In genomic region chr3:159872374-159873109, GRCh38 we compare ENCODE assay signal across 10 cellular contexts. TPM values are rescaled to one million over a fixed set of nuclear protein-coding genes. Genes with fewer than 3 reads are reported as not detected.
DNase-seq lines count a peak whose midpoint lies in the region; ATAC-seq and TF ChIP-seq lines count a peak whose summit lies in the region.
"Had no signal": no experiment of that assay in that cellular context is flagged by ENCODE, and none has a peak within 500 bp of the region (broad histone marks: within the 10 kb centered on the region; RNA-seq: fewer than 3 reads in every experiment).

No MANE protein-coding gene starts in this region.

- peak overlapping the region; percentile 8 for H3K4me2 ChIP-seq in osteoblast (ENCODE audit: insufficient read depth, low read length)

- H3K4me3 ChIP-seq in MG63 (no peak overlapping the region), osteoblast (ENCODE audit: insufficient read depth, low read length) (no peak overlapping the region)
- H3K4me3 ChIP-seq: pancreas had no signal

- ATAC-seq in GM19463 (IDR thresholded peaks at IDR 0.05; ENCODE audit: unreplicated experiment) (no peak), HG03521 (IDR thresholded peaks at IDR 0.05; ENCODE audit: unreplicated experiment) (no peak)
- ATAC-seq: pancreas had no signal

- no peaks in the 10 kb centered on the region for H3K27me3 Mint-ChIP-seq in chondrocyte (ENCODE audit: low read depth)

- peaks cover 6% of the 10 kb centered on the region for H3K36me3 Mint-ChIP-seq in chondrocyte (ENCODE audit: low read depth)
- H3K36me3 Mint-ChIP-seq: activated naive CD8-positive, alpha-beta T cell had no signal

- H3K27ac Mint-ChIP-seq in chondrocyte (ENCODE audit: unreplicated experiment) = peak overlapping the region; percentile 85
- H3K27ac Mint-ChIP-seq: activated naive CD8-positive, alpha-beta T cell had no signal

- peaks cover 19% of the 10 kb centered on the region for H3K4me1 ChIP-seq in osteoblast (ENCODE audit: insufficient read depth, low read length)
- H3K4me1 ChIP-seq: pancreas had no signal

- peaks cover 70% of the 10 kb centered on the region for H3K79me2 ChIP-seq in osteoblast (ENCODE audit: insufficient read depth, low read length)

- TF ChIP-seq CTCF in chondrocyte (IDR thresholded peaks at IDR 0.05) (peak; percentile 53), osteoblast (IDR thresholded peaks at IDR 0.05; ENCODE audit: extremely low read depth, low read depth, low read length) (peak; percentile 37)

- H3K9me3 Mint-ChIP-seq in chondrocyte (ENCODE audit: low read depth) = peaks cover 3% of the 10 kb centered on the region

- H3K4me3 Mint-ChIP-seq in chondrocyte (ENCODE audit: unreplicated experiment) = no peak overlapping the region
- H3K4me3 Mint-ChIP-seq: activated naive CD8-positive, alpha-beta T cell had no signal

- H3K27ac ChIP-seq in osteoblast (ENCODE audit: low read depth, low read length) = peak overlapping the region; percentile 73
- H3K27ac ChIP-seq: pancreas had no signal

- H3K27me3 ChIP-seq in MG63 (no peaks in the 10 kb centered on the region), osteoblast (ENCODE audit: insufficient read depth, low read length) (no peaks in the 10 kb centered on the region)
- H3K27me3 ChIP-seq: pancreas had no signal

- H3K36me3 ChIP-seq in MG63 (peaks cover 23% of the 10 kb centered on the region), osteoblast (ENCODE audit: insufficient read depth, low read length) (peaks cover 12% of the 10 kb centered on the region)
- H3K36me3 ChIP-seq: pancreas had no signal

- peaks cover 5% of the 10 kb centered on the region for H4K20me1 ChIP-seq in osteoblast (ENCODE audit: insufficient read depth, low read length)

- H3K9me3 ChIP-seq in MG63 (no peaks in the 10 kb centered on the region; the same call in 1 of the 2 replicates), osteoblast (ENCODE audit: low read depth, low read length) (no peaks in the 10 kb centered on the region)
- H3K9me3 ChIP-seq: pancreas had no signal

- H2AFZ ChIP-seq in osteoblast (ENCODE audit: low read length) = no peak overlapping the region

- DNase-seq in ELR (ENCODE audit: low read depth) (peak; percentile 98), MG63 (peak; percentile 81), chondrocyte (ENCODE audit: low spot score) (no peak), osteoblast (ENCODE audit: insufficient read length, low spot score, missing footprints) (peak; percentile 88), iPS-NIHi11 (ENCODE audit: low spot score) (no peak), NCI-H82 (lab: John Stamatoyannopoulos, UW) (no peak)
- DNase-seq: pancreas had no signal

- H3K4me1 Mint-ChIP-seq in chondrocyte (ENCODE audit: low read depth) = peaks cover 21% of the 10 kb centered on the region

RNA-seq across cellular contexts. Expression of gene SCHIP1, which starts 32.9 kb away (rescaled TPM):
- 0.43 and 3.7 TPM in 2 replicates for total RNA-seq in MG63 (2014; rRNA removed; shearing (Covaris generic); ENCODE audit: low replicate concordance)
- total RNA-seq in chondrocyte (7.1 to 10.6 TPM (median 7.5 TPM) in 3 replicates), osteoblast (1.8 and 2.4 TPM in 2 replicates)

Comparison
In these comparisons a context has a peak if more than half of its experiments do, and no peak if none do; other contexts are left out.
1. DNase-seq: peak in ELR (single experiment), MG63 (single experiment) and osteoblast (single experiment); none in chondrocyte (single experiment), iPS-NIHi11 (single experiment) and NCI-H82 (single experiment).